10 cellular contexts compared by ENCODE assay signal in the genomic region with DNA sequence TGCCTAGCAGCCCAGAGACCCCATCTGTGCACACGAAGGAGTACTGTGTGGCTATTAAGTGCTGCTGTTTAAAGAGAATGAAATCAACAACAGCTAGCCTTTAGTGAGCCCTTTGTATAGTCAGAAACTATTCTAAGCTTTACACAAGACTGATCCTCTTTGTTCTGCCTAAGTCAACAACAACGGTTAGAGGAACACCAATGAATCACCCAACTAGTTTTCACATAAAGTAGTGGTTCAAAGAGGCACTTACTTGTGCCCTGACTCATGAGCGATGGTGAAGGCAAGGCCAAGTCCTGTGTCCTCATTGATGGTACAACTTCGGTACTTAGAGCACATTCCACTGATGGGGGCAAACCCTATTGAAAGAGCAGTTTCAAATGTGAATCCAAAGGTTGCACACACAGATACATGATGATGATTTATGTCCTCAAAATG.
A peak's percentile ranks its signal among the peaks of the same experiment; 100 is the strongest.
DNase-seq lines count a peak whose midpoint lies in the region; TF ChIP-seq lines count a peak whose summit lies in the region.
"Had no signal": no experiment of that assay in that cellular context is flagged by ENCODE, and none has a peak within 500 bp of the region (broad histone marks: within the 10 kb centered on the region; RNA-seq: fewer than 3 reads in every experiment).

No MANE protein-coding gene starts in this region.

- no peak overlapping the region for H3K4me3 ChIP-seq in WERI-Rb-1 (ENCODE audit: low read depth, low read length)

- H3K9me3 ChIP-seq in WERI-Rb-1 (ENCODE audit: severe bottlenecking), result no peaks in the 10 kb centered on the region

- in situ Hi-C loops in GM13976 (cut with MboI; ENCODE audit: low sequenced_read_pairs, unreplicated experiment), result no loop called here

- TF ChIP-seq CTCF in GM13976 (IDR thresholded peaks at IDR 0.05; ENCODE audit: borderline replicate concordance, control extremely low read depth, extremely low read depth, insufficient read depth, missing control alignments), result no peak
- no peak for TF ChIP-seq CTCF in WERI-Rb-1 (IDR thresholded peaks at IDR 0.05; ENCODE audit: low read depth, low read length)

- peak overlapping the region; percentile 79 for H3K27ac ChIP-seq in temporal lobe (ENCODE audit: low read depth, low read length)
- no peak overlapping the region for H3K27ac ChIP-seq in WERI-Rb-1

- no peaks in the 10 kb centered on the region for H3K36me3 ChIP-seq in WERI-Rb-1

- DNase-seq in NCI-H2029 treated with DMSO at 0.1 percent for 48 hours (lab: John Stamatoyannopoulos, UW) (peak; percentile 3), NCI-H2029 (lab: John Stamatoyannopoulos, UW) (no peak), SW480 (ENCODE audit: low spot score) (peak; percentile 67), islet precursor cell (peak; percentile 70), D341Med (ENCODE audit: low spot score) (no peak), GM13976 (ENCODE audit: low spot score) (no peak), WERI-Rb-1 (no peak)
- DNase-seq: NCI-H1105, right cardiac atrium had no signal

- H3K27me3 ChIP-seq in WERI-Rb-1 (ENCODE audit: insufficient read depth, low read depth, severe bottlenecking), result peaks cover 6% of the 10 kb centered on the region

Comparison
In these comparisons a context has a peak if more than half of its experiments do, and no peak if none do; other contexts are left out.
1. DNase-seq: peak in NCI-H2029 treated with DMSO at 0.1 percent for 48 hours (single experiment), SW480 (single experiment) and islet precursor cell (single experiment); none in NCI-H2029 (single experiment), D341Med (single experiment), GM13976 (single experiment) and WERI-Rb-1 (single experiment).